Comparison of ENCODE assay signal across 8 cellular contexts in the genomic region with DNA sequence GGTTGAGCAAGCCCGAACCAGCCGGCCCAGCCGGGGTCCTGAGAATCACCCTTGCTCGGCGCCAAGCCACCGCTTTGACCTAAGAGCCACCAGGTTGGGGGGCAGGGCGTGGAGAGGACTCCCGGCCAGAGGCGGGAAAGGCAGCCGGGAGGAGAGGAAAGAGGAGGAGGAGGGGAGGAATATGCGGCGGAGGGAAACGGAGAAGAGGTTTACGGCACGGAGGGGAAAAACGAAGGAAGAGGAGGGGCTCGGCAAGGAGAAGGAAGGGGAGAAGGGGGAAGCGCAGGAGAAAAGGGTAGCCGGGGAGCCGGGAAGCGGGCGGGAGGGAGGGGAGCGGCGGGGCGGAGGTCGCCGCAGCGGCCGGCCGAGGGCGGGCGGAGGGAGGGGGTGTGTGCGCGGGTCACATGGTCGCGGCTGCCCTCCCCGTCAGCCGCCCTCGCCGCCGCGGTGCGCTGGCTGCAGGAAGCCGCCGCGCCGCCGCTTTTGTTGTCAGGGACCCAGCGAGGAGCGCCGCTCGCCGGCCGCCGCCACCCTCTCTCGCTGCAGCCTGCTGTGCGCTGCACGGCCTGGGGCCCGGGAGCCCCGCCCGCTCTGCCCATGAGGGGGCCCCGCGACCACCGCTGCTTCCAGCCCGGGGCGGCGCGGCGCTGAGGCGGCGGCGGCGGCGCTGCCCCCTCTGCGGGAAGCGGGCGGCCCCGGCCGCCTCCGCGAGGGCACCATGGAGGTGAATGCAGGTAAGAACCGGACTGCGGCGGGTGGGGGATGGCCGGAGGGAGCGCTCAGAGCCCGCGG. TPM values are rescaled to one million over a fixed set of nuclear protein-coding genes. Genes with fewer than 3 reads are reported as not detected.
DNase-seq lines count a peak whose midpoint lies in the region; ATAC-seq and TF ChIP-seq lines count a peak whose summit lies in the region.

Gene NR1D2 (plus strand): TSS at position 426 of the 792 bp plus-strand sequence. CDS start 293 bp downstream, at position 719.

- ATAC-seq in CD4-positive, alpha-beta T cell (ENCODE audit: poor library complexity) = peak; percentile 48
- ATAC-seq in GM19324 (IDR thresholded peaks at IDR 0.05; ENCODE audit: low FRiP score, unreplicated experiment) (peak; percentile 60), HG03442 (IDR thresholded peaks at IDR 0.05; ENCODE audit: unreplicated experiment) (peak; percentile 51)

- H3K4me1 Mint-ChIP-seq in CD4-positive, alpha-beta T cell (ENCODE audit: low read depth) = peaks cover 48% of the 10 kb centered on the region

- peaks cover 19% of the 10 kb centered on the region for H3K36me3 Mint-ChIP-seq in CD4-positive, alpha-beta T cell (ENCODE audit: low read depth)

- H3K4me1 ChIP-seq in mononuclear cell (ENCODE audit: insufficient read depth, low read length) = peaks cover 30% of the 10 kb centered on the region

- CTCF ChIA-PET in CD4-positive, alpha-beta T cell (lab: Charles Lee) = no interaction called here

- POLR2A ChIA-PET in CD4-positive, alpha-beta T cell (lab: Charles Lee) = interaction anchor here (1.0 to 6.6 kb wide), 4 partner anchors 21 to 136 kb away, joined by 4 to 95 read pairs (median 34); partner anchors contain the start of genes NKIRAS1 and RPL15

- no peaks in the 10 kb centered on the region for H3K9me3 ChIP-seq in CD4-positive, alpha-beta T cell (ENCODE audit: control insufficient read depth, low read length)
- H3K9me3 ChIP-seq in mononuclear cell (ENCODE audit: low read depth, low read length) = no peaks in the 10 kb centered on the region

- TF ChIP-seq CTCF in CD4-positive, alpha-beta T cell (IDR thresholded peaks at IDR 0.05) = no peak

- no peaks in the 10 kb centered on the region for H3K9me3 Mint-ChIP-seq in CD4-positive, alpha-beta T cell

- no peaks in the 10 kb centered on the region for H3K27me3 ChIP-seq in CD4-positive, alpha-beta T cell (ENCODE audit: control insufficient read depth, insufficient read depth, low read length)
- H3K27me3 ChIP-seq in mononuclear cell (ENCODE audit: insufficient read depth, low read length) = no peaks in the 10 kb centered on the region

- no peaks in the 10 kb centered on the region for H3K27me3 Mint-ChIP-seq in CD4-positive, alpha-beta T cell

- DNase-seq in CD4-positive, alpha-beta T cell = peak; percentile 66 to 84 (median 77)
- DNase-seq in NOMO-1 treated with DMSO at 0.1 percent for 48 hours (lab: John Stamatoyannopoulos, UW; ENCODE audit: unreplicated experiment) (peak; percentile 64), activated T-cell treated with anti-CD3 and anti-CD28 coated beads for 1 hour (ENCODE audit: low read depth) (peak; percentile 73), epidermal melanocyte (ENCODE audit: insufficient read length, low spot score) (peak; percentile 31)
- peak; percentile 63 to 72 for DNase-seq in stimulated activated CD8-positive, alpha-beta memory T cell treated with anti-CD3 and anti-CD28 coated beads, Interleukin-2, amount 100 ng/mL, for 48 hours (ENCODE audit: low read depth in 2 of 2)

- peak within 1 kb of the TSS; percentile 96 for H3K27ac Mint-ChIP-seq in CD4-positive, alpha-beta T cell

- peak within 1 kb of the TSS; percentile 78 for H3K27ac ChIP-seq in CD4-positive, alpha-beta T cell (ENCODE audit: low read depth, low read length)

- peak within 1 kb of the TSS; percentile 95 for H3K4me3 Mint-ChIP-seq in CD4-positive, alpha-beta T cell

- intact Hi-C loops in CD4-positive, alpha-beta T cell (cut with DNase I, micrococcal nuclease) = loop anchor here (1.0 to 10.0 kb wide), 6 partner anchors 28 to 1850 kb away; partner anchors contain the start of genes RPL15 (in 2 of the 2), UBE2E1 (in 2 of the 2), OXSM (in 1 of the 2) and UBE2E2 (in 1 of the 2)

- H3K4me3 ChIP-seq in mononuclear cell (ENCODE audit: low read length) = peak within 1 kb of the TSS; percentile 88

RNA-seq across cellular contexts. Expression of gene NR1D2, which starts in this region (rescaled TPM):
- total RNA-seq in CD4-positive, alpha-beta T cell = 100 to 1,000 TPM; 111 to 113 TPM
- total RNA-seq in mononuclear cell = 138 TPM

Comparison
In these comparisons a context has a peak if more than half of its experiments do, and no peak if none do; other contexts are left out.
1. Peak in every context shown above with its lines: DNase-seq, ATAC-seq, H3K4me3 ChIP-seq and H3K27ac ChIP-seq.